8 cellular contexts compared by ENCODE assay signal in genomic region chr17:49389514-49390356, GRCh38. TPM values are rescaled to one million over a fixed set of nuclear protein-coding genes. Genes with fewer than 3 reads are reported as not detected.
A peak's percentile ranks its signal among the peaks of the same experiment; 100 is the strongest.
DNase-seq lines count a peak whose midpoint lies in the region; ATAC-seq and TF ChIP-seq lines count a peak whose summit lies in the region.
"Not testable (repeated sequence)": the region's sequence is repeated elsewhere in the genome, so short reads cannot be mapped to it uniquely, and the experiment has no call there.

No MANE protein-coding gene starts in this region.

- H3K4me3 ChIP-seq in BLaER1 treated with 17β-estradiol and CSF1 and Interleukin-3, amounts not matched to agents 10 nM and 100 nM = peak overlapping the region in 6 of 10 experiments; percentile 24 to 60 (median 48); a peak in 9 of 20 replicates
- H3K4me3 ChIP-seq in PC-3 (ENCODE audit: low read length); fibroblast of lung (replicated peaks in 1 of 4; ENCODE audit: control extremely low read depth in 1 of 4, insufficient read depth in 1 of 4, low read depth in 3 of 4, low read length in 4 of 4): not testable (repeated sequence)

- peak overlapping the region; percentile 59 to 93 (median 85); a peak in 21 of 22 replicates for H3K27ac ChIP-seq in BLaER1 treated with 17β-estradiol and CSF1 and Interleukin-3, amounts not matched to agents 10 nM and 100 nM
- H3K27ac ChIP-seq in PC-3 (ENCODE audit: low read length) (0 out of 2 replicates have a peak overlapping the region, but pooled peaks have one; percentile 0), angular gyrus (ENCODE audit: low read depth, low read length) (peak overlapping the region; percentile 99)
- H3K27ac ChIP-seq in fibroblast of lung (ENCODE audit: insufficient read depth, low read length) = not testable (repeated sequence)

- POLR2A ChIA-PET in PC-3 (lab: Charles Lee; ENCODE audit: unreplicated experiment); activated CD4-positive, alpha-beta T cell treated with anti-CD3 and anti-CD28 coated beads for 36 hours (lab: Charles Lee): not testable (repeated sequence)

- peak overlapping the region; percentile 77 to 96 (median 90) for H3K4me2 ChIP-seq in BLaER1 treated with 17β-estradiol and CSF1 and Interleukin-3, amounts not matched to agents 10 nM and 100 nM
- peak overlapping the region; percentile 22 for H3K4me2 ChIP-seq in PC-3 (ENCODE audit: low read length)
- H3K4me2 ChIP-seq in fibroblast of lung (ENCODE audit: extremely low read depth, insufficient read depth, low read length) = not testable (repeated sequence)

- not testable (repeated sequence) for TF ChIP-seq CTCF in PC-3 (conservative IDR thresholded peaks at IDR 0.05; ENCODE audit: low read depth, low read length); fibroblast of lung (conservative IDR thresholded peaks at IDR 0.05 in 1 of 2, IDR thresholded peaks at IDR 0.05 in 1 of 2; ENCODE audit: low read depth in 1 of 2, low read length in 2 of 2)

- H3K4me1 Mint-ChIP-seq in activated CD4-positive, alpha-beta T cell treated with anti-CD3 and anti-CD28 coated beads for 36 hours = peaks cover 51% of the 10 kb centered on the region
- peaks cover 58% of the 10 kb centered on the region for H3K4me1 Mint-ChIP-seq in stimulated activated naive CD8-positive, alpha-beta T cell treated with anti-CD3 and anti-CD28 coated beads, Interleukin-15, Interleukin-2, amounts not matched to agents 100 ng/mL and 50 ng/mL, for 24 hours (ENCODE audit: low read depth)

- H2AFZ ChIP-seq in PC-3 (ENCODE audit: low read length) = peak overlapping the region; percentile 39
- not testable (repeated sequence) for H2AFZ ChIP-seq in fibroblast of lung (ENCODE audit: low read length)

- peak; percentile 60 for ATAC-seq in PC-3
- peak; percentile 47 for ATAC-seq in activated CD4-positive, alpha-beta T cell treated with anti-CD3 and anti-CD28 coated beads for 36 hours

- H3K4me3 Mint-ChIP-seq in activated CD4-positive, alpha-beta T cell treated with anti-CD3 and anti-CD28 coated beads for 36 hours = not testable (repeated sequence)
- H3K4me3 Mint-ChIP-seq in stimulated activated naive CD8-positive, alpha-beta T cell treated with anti-CD3 and anti-CD28 coated beads, Interleukin-15, Interleukin-2, amounts not matched to agents 100 ng/mL and 50 ng/mL, for 24 hours = peak overlapping the region; percentile 42

- H3K27me3 ChIP-seq in BLaER1 treated with 17β-estradiol and CSF1 and Interleukin-3, amounts not matched to agents 10 nM and 100 nM; PC-3 (ENCODE audit: low read length); fibroblast of lung (ENCODE audit: control insufficient read depth, insufficient read depth, low read length): not testable (repeated sequence)

- H4K20me1 ChIP-seq in BLaER1 treated with 17β-estradiol and CSF1 and Interleukin-3, amounts not matched to agents 10 nM and 100 nM; PC-3 (ENCODE audit: low read length); fibroblast of lung (ENCODE audit: control insufficient read depth, extremely low read depth, insufficient read depth, low read length): not testable (repeated sequence)

- intact Hi-C loops in PC-3 (cut with micrococcal nuclease) = loop anchor here (1.0 kb wide), 1 partner anchor 27 kb away; the partner anchor contains the start of gene ZNF652
- intact Hi-C loops in activated CD4-positive, alpha-beta T cell treated with anti-CD3 and anti-CD28 coated beads for 36 hours (cut with DNase I, micrococcal nuclease) = not testable (repeated sequence)

- H3K36me3 Mint-ChIP-seq in activated CD4-positive, alpha-beta T cell treated with anti-CD3 and anti-CD28 coated beads for 36 hours (ENCODE audit: low read depth); stimulated activated naive CD8-positive, alpha-beta T cell treated with anti-CD3 and anti-CD28 coated beads, Interleukin-15, Interleukin-2, amounts not matched to agents 100 ng/mL and 50 ng/mL, for 24 hours (ENCODE audit: low read depth): not testable (repeated sequence)

- H3K79me2 ChIP-seq in PC-3 (ENCODE audit: low read length); fibroblast of lung (ENCODE audit: control insufficient read depth, insufficient read depth, low read length): not testable (repeated sequence)

- CTCF ChIA-PET in PC-3 (lab: Charles Lee) = not testable (repeated sequence)
- CTCF ChIA-PET in activated CD4-positive, alpha-beta T cell treated with anti-CD3 and anti-CD28 coated beads for 36 hours (lab: Charles Lee) = interaction anchor here (0.6 to 5.3 kb wide), 14 partner anchors 9 to 166 kb away, joined by 3 to 49 read pairs (median 4); no protein-coding TSS in a partner anchor

- not testable (repeated sequence) for H3K27me3 Mint-ChIP-seq in activated CD4-positive, alpha-beta T cell treated with anti-CD3 and anti-CD28 coated beads for 36 hours; stimulated activated naive CD8-positive, alpha-beta T cell treated with anti-CD3 and anti-CD28 coated beads, Interleukin-15, Interleukin-2, amounts not matched to agents 100 ng/mL and 50 ng/mL, for 24 hours

- peak overlapping the region; percentile 91 for H3K27ac Mint-ChIP-seq in activated CD4-positive, alpha-beta T cell treated with anti-CD3 and anti-CD28 coated beads for 36 hours
- H3K27ac Mint-ChIP-seq in stimulated activated naive CD8-positive, alpha-beta T cell treated with anti-CD3 and anti-CD28 coated beads, Interleukin-15, Interleukin-2, amounts not matched to agents 100 ng/mL and 50 ng/mL, for 24 hours = peak overlapping the region; percentile 95

- H3K9me2 ChIP-seq in PC-3 (replicated peaks; ENCODE audit: low read length) = not testable (repeated sequence)

- peak; percentile 14 for DNase-seq in HK-2 (ENCODE audit: unreplicated experiment)
- peak; percentile 76 for DNase-seq in PC-3
- peak; percentile 53 for DNase-seq in activated CD4-positive, alpha-beta T cell treated with anti-CD3 and anti-CD28 coated beads for 36 hours
- peak; percentile 14 to 70 for DNase-seq in fibroblast of lung (ENCODE audit: low read depth in 2 of 2)
- peak; percentile 46 for DNase-seq in myocyte (ENCODE audit: low read depth)

- not testable (repeated sequence) for BruUV-seq in PC-3 (replicated peaks; lab: Mats Ljungman, UMichigan)

- H3K4me1 ChIP-seq in BLaER1 treated with 17β-estradiol and CSF1 and Interleukin-3, amounts not matched to agents 10 nM and 100 nM = peaks cover 72 to 99% (median 84%) of the 10 kb centered on the region in 10 experiments
- peaks cover 18% of the 10 kb centered on the region for H3K4me1 ChIP-seq in PC-3 (ENCODE audit: insufficient read depth, low read length)
- H3K4me1 ChIP-seq in fibroblast of lung (ENCODE audit: control insufficient read depth, extremely low read depth, insufficient read depth, low read length) = not testable (repeated sequence)

- H3K9me3 Mint-ChIP-seq in activated CD4-positive, alpha-beta T cell treated with anti-CD3 and anti-CD28 coated beads for 36 hours (ENCODE audit: low read depth); stimulated activated naive CD8-positive, alpha-beta T cell treated with anti-CD3 and anti-CD28 coated beads, Interleukin-15, Interleukin-2, amounts not matched to agents 100 ng/mL and 50 ng/mL, for 24 hours: not testable (repeated sequence)

- H3K9ac ChIP-seq in BLaER1 treated with 17β-estradiol and CSF1 and Interleukin-3, amounts not matched to agents 10 nM and 100 nM = peak overlapping the region in 10 of 11 experiments; percentile 2 to 80 (median 72); a peak in 17 of 22 replicates
- not testable (repeated sequence) for H3K9ac ChIP-seq in PC-3 (ENCODE audit: low read length); fibroblast of lung (ENCODE audit: insufficient read depth, low read length)

- not testable (repeated sequence) for H3F3A ChIP-seq in PC-3 (ENCODE audit: low read length, unreplicated experiment)

- not testable (repeated sequence) for H3K36me3 ChIP-seq in BLaER1 treated with 17β-estradiol and CSF1 and Interleukin-3, amounts not matched to agents 10 nM and 100 nM; PC-3 (ENCODE audit: low read depth, low read length); fibroblast of lung (ENCODE audit: control insufficient read depth, insufficient read depth, low read length)

- H3K9me3 ChIP-seq in BLaER1 treated with 17β-estradiol and CSF1 and Interleukin-3, amounts not matched to agents 10 nM and 100 nM (replicated peaks in 1 of 11); PC-3 (ENCODE audit: low read length); fibroblast of lung (ENCODE audit: control insufficient read depth, insufficient read depth, low read depth, low read length): not testable (repeated sequence)

RNA-seq across cellular contexts. Expression of gene PHB1, which starts 24.9 kb away (rescaled TPM):
- total RNA-seq in PC-3 (2014; rRNA removed) (585 and 641 TPM in 2 replicates), fibroblast of lung (99.4 and 99.6 TPM in 2 replicates), myocyte (128 and 153 TPM in 2 replicates)
- total RNA-seq in activated CD4-positive, alpha-beta T cell treated with anti-CD3 and anti-CD28 coated beads for 36 hours = 100 to 1,000 TPM; 346 to 350 TPM
- polyA plus RNA-seq in fibroblast of lung = 163 and 257 TPM in 2 replicates
- 209 and 306 TPM in 2 replicates for polyA plus RNA-seq in fibroblast of lung (2012)
- 273 and 401 TPM in 2 replicates for polyA minus RNA-seq in fibroblast of lung (ENCODE audit: low replicate concordance)
- 217 TPM for polyA plus RNA-seq in myocyte (2012)

RNA-seq across cellular contexts. Expression of gene ZNF652, which starts 27.7 kb away (rescaled TPM):
- total RNA-seq in PC-3 (2014; rRNA removed) (18.2 and 18.5 TPM in 2 replicates), fibroblast of lung (7.2 and 7.8 TPM in 2 replicates), myocyte (24.6 and 26.5 TPM in 2 replicates)
- total RNA-seq in activated CD4-positive, alpha-beta T cell treated with anti-CD3 and anti-CD28 coated beads for 36 hours = 1 to 10 TPM; 5.2 to 7.0 TPM
- 5.3 and 10.2 TPM in 2 replicates for polyA plus RNA-seq in fibroblast of lung
- 3.0 and 7.3 TPM in 2 replicates for polyA plus RNA-seq in fibroblast of lung (2012)
- polyA minus RNA-seq in fibroblast of lung (ENCODE audit: low replicate concordance) = 7.9 and 12.2 TPM in 2 replicates
- polyA plus RNA-seq in myocyte (2012) = 8.3 TPM

Comparison
In these comparisons a context has a peak if more than half of its experiments do, and no peak if none do; other contexts are left out.
1. DNase-seq: peak in every context shown above with its lines; median percentile 76 in PC-3; 53 in activated CD4-positive, alpha-beta T cell treated with anti-CD3 and anti-CD28 coated beads for 36 hours; 46 in myocyte; 42 in fibroblast of lung; 14 in HK-2.